ENCODE assay signal across 27 cellular contexts in the genomic region with DNA sequence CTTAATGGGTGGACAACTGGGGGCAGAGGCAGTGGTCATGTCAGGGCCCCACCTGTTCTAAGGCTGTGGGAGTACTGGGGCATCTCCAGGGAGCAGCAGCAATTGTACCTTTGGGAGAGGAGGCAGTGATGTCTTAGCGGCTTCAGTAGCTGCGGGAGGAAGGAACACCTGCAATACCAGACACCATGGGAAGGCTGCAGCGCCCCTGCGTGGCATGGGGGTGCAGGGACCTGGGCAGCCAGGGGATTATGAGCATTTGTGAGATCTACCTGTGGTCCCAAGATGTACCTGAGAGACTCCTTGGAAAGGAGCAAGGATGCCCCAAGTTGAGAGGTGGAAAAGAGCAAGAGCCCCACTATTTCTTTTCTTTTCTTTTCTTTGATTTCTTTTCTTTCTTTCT.
DNase-seq lines count a peak whose midpoint lies in the region; ATAC-seq and TF ChIP-seq lines count a peak whose summit lies in the region.
"Had no signal": no experiment of that assay in that cellular context is flagged by ENCODE, and none has a peak within 500 bp of the region (broad histone marks: within the 10 kb centered on the region; RNA-seq: fewer than 3 reads in every experiment).

No MANE protein-coding gene starts in this region.

- H3K9ac ChIP-seq in SK-N-SH, result no peak overlapping the region
- H3K9ac ChIP-seq in neuronal stem cell (ENCODE audit: low read depth, low read length, poor library complexity), result no peak overlapping the region

- POLR2A ChIA-PET in SK-N-SH (lab: Yijun Ruan, JAX), result no interaction called here
- POLR2A ChIA-PET in Panc1 (lab: Charles Lee), result no interaction called here

- H3K27ac ChIP-seq in SK-N-SH (ENCODE audit: low read depth in 2 of 2, low read length in 1 of 2) (no peak overlapping the region), GM23338 (ENCODE audit: low read depth) (no peak overlapping the region), Panc1 (ENCODE audit: low read length) (no peak overlapping the region), neuronal stem cell (replicated peaks; ENCODE audit: low read length) (no peak overlapping the region)
- H3K27ac ChIP-seq: cardiac muscle cell, colonic mucosa, lower lobe of right lung, SJCRH30 had no signal

- H3F3A ChIP-seq in SK-N-SH (replicated peaks; ENCODE audit: insufficient read depth), result no peaks in the 10 kb centered on the region
- H3F3A ChIP-seq in GM23338 (replicated peaks; ENCODE audit: low read depth), result no peaks in the 10 kb centered on the region

- H3K4me3 Mint-ChIP-seq in GM23338, result no peak overlapping the region
- H3K4me3 Mint-ChIP-seq: activated CD4-positive, alpha-beta memory T cell treated with anti-CD3 and anti-CD28 coated beads for 36 hours; activated naive CD4-positive, alpha-beta T cell treated with anti-CD3 and anti-CD28 coated beads, Interleukin-2, amount 50 U/mL, for 24 hours; activated T-helper 17 cell treated with anti-CD3 and anti-CD28 coated beads, Interleukin-2, amount 50 U/mL, for 72 hours; natural killer cell; stimulated activated naive CD8-positive, alpha-beta T cell treated with anti-CD3 and anti-CD28 coated beads, Interleukin-15, amount 100 ng/mL, for 72 hours had no signal

- H2AFZ ChIP-seq in SK-N-SH (ENCODE audit: low read depth) (no peak overlapping the region), GM23338 (no peak overlapping the region), neuronal stem cell (ENCODE audit: low read length) (no peak overlapping the region)

- no peak overlapping the region for H2BK15ac ChIP-seq in neuronal stem cell (ENCODE audit: low read length)

- H3K4me1 Mint-ChIP-seq in GM23338, result peaks cover 30% of the 10 kb centered on the region
- H3K4me1 Mint-ChIP-seq: activated naive CD4-positive, alpha-beta T cell treated with anti-CD3 and anti-CD28 coated beads, Interleukin-2, amount 50 U/mL, for 24 hours; activated T-helper 17 cell treated with anti-CD3 and anti-CD28 coated beads, Interleukin-2, amount 50 U/mL, for 72 hours; natural killer cell; stimulated activated naive CD8-positive, alpha-beta T cell treated with anti-CD3 and anti-CD28 coated beads, Interleukin-15, amount 100 ng/mL, for 72 hours had no signal

- no peak overlapping the region for H2BK5ac ChIP-seq in neuronal stem cell (ENCODE audit: low read length)

- no peak overlapping the region for H2BK120ac ChIP-seq in neuronal stem cell (ENCODE audit: low read depth, low read length)

- no peak overlapping the region for H3K4ac ChIP-seq in neuronal stem cell (ENCODE audit: low read length)

- TF ChIP-seq EP300 in SK-N-SH (IDR thresholded peaks at IDR 0.05; ENCODE audit: borderline replicate concordance in 1 of 2, low read depth in 1 of 2, low read length in 1 of 2), result no peak

- BruUV-seq in Panc1 (replicated peaks; lab: Mats Ljungman, UMichigan), result no TSS peak

- peak; percentile 27; the same call in 1 of the 2 replicates for TF ChIP-seq CTCF in SK-N-SH (IDR thresholded peaks at IDR 0.05)
- peak; percentile 50 to 85 for TF ChIP-seq CTCF in GM23338 (conservative IDR thresholded peaks at IDR 0.05; ENCODE audit: low read depth in 2 of 2)
- TF ChIP-seq CTCF in Panc1 (IDR thresholded peaks at IDR 0.05), result peak; percentile 25; the same call in 1 of the 2 replicates

- H3K4me2 ChIP-seq in SK-N-SH (no peak overlapping the region), GM23338 (no peak overlapping the region), neuronal stem cell (ENCODE audit: insufficient read depth, low read length, poor library complexity, severe bottlenecking) (no peak overlapping the region)

- DNase-seq in SK-N-SH, result no peak
- peak; percentile 60 for DNase-seq in GM23338 (ENCODE audit: low spot score)
- no peak for DNase-seq in Panc1 (ENCODE audit: low read depth, low spot score)
- DNase-seq in neuronal stem cell (ENCODE audit: low spot score), result no peak
- no peak for DNase-seq in ureter (ENCODE audit: low spot score)
- DNase-seq: activated CD4-positive, alpha-beta memory T cell treated with anti-CD3 and anti-CD28 coated beads for 36 hours; colonic mucosa; DMS79 treated with DMSO at 0.1 percent for 48 hours; effector CD8-positive, alpha-beta T cell; glutamatergic neuron; KBM-7; lower lobe of right lung; natural killer cell; NCI-H1417; NCI-H446; SJCRH30; stimulated activated naive CD8-positive, alpha-beta T cell treated with anti-CD3 and anti-CD28 coated beads, Interleukin-15, amount 100 ng/mL, for 72 hours; T-helper 1 cell; thyroid gland had no signal

- ATAC-seq in SK-N-SH treated with all-trans-retinoic acid at 6 μM for 48 hours (no peak), GM23338 (peak; percentile 80), Panc1 (no peak), GM18873 (IDR thresholded peaks at IDR 0.05; ENCODE audit: low FRiP score, unreplicated experiment) (no peak), HG02970 (IDR thresholded peaks at IDR 0.05; ENCODE audit: low FRiP score, unreplicated experiment) (no peak)
- ATAC-seq: activated T-helper 17 cell treated with anti-CD3 and anti-CD28 coated beads, Interleukin-2, amount 50 U/mL, for 72 hours; lower lobe of right lung; natural killer cell; stimulated activated naive CD8-positive, alpha-beta T cell treated with anti-CD3 and anti-CD28 coated beads, Interleukin-15, amount 100 ng/mL, for 72 hours had no signal

- in situ Hi-C loops in Panc1 (cut with HindIII; ENCODE audit: low pct_unique_long_range_greater_than_20kb, low sequenced_read_pairs), result no loop called here

- intact Hi-C loops in Panc1 (cut with micrococcal nuclease; ENCODE audit: unreplicated experiment), result loop anchor here (10.0 kb wide), 1 partner anchor 161 kb away; no protein-coding TSS in a partner anchor

- H3K9me3 Mint-ChIP-seq in GM23338, result peaks cover 35% of the 10 kb centered on the region
- H3K9me3 Mint-ChIP-seq: activated naive CD4-positive, alpha-beta T cell treated with anti-CD3 and anti-CD28 coated beads, Interleukin-2, amount 50 U/mL, for 24 hours; activated T-helper 17 cell treated with anti-CD3 and anti-CD28 coated beads, Interleukin-2, amount 50 U/mL, for 72 hours; natural killer cell had no signal

- H3K27me3 ChIP-seq in SK-N-SH (ENCODE audit: insufficient read depth), result no peaks in the 10 kb centered on the region
- H3K27me3 ChIP-seq in GM23338 (ENCODE audit: insufficient read depth), result no peaks in the 10 kb centered on the region
- peaks cover 3% of the 10 kb centered on the region; the same call in 1 of the 2 replicates for H3K27me3 ChIP-seq in Panc1 (ENCODE audit: control insufficient read depth, insufficient read depth, low read length)
- H3K27me3 ChIP-seq in neuronal stem cell (ENCODE audit: control insufficient read depth in 3 of 3, insufficient read depth in 3 of 3, low read depth in 1 of 3, low read length in 3 of 3), result no peaks in the 10 kb centered on the region
- H3K27me3 ChIP-seq: cardiac muscle cell, colonic mucosa, SJCRH30, thyroid gland had no signal

- H4K8ac ChIP-seq in neuronal stem cell (ENCODE audit: low read depth, low read length), result no peak overlapping the region

- WGBS in SK-N-SH (ENCODE audit: low lambda C conversion rate), result 55% methylated on average over 4 of the region's 4 CpGs
- no CpG with 5 or more reads among the region's 4 CpGs for WGBS in neuronal stem cell (ENCODE audit: extremely low coverage in 2 of 2, insufficient read length in 2 of 2, insufficient replicate concordance in 1 of 2), 2 donors

- no peak overlapping the region for H3K27ac Mint-ChIP-seq in GM23338
- H3K27ac Mint-ChIP-seq: activated CD4-positive, alpha-beta memory T cell treated with anti-CD3 and anti-CD28 coated beads for 36 hours; activated naive CD4-positive, alpha-beta T cell treated with anti-CD3 and anti-CD28 coated beads, Interleukin-2, amount 50 U/mL, for 24 hours; activated T-helper 17 cell treated with anti-CD3 and anti-CD28 coated beads, Interleukin-2, amount 50 U/mL, for 72 hours; natural killer cell; stimulated activated naive CD8-positive, alpha-beta T cell treated with anti-CD3 and anti-CD28 coated beads, Interleukin-15, amount 100 ng/mL, for 72 hours had no signal

- H3K9me2 ChIP-seq in SK-N-SH, result no peaks in the 10 kb centered on the region
- no peaks in the 10 kb centered on the region for H3K9me2 ChIP-seq in GM23338 (ENCODE audit: insufficient read depth)

- H3K36me3 Mint-ChIP-seq in GM23338 (ENCODE audit: low read depth), result peaks cover 26% of the 10 kb centered on the region
- H3K36me3 Mint-ChIP-seq: activated CD4-positive, alpha-beta memory T cell treated with anti-CD3 and anti-CD28 coated beads for 36 hours; activated naive CD4-positive, alpha-beta T cell treated with anti-CD3 and anti-CD28 coated beads, Interleukin-2, amount 50 U/mL, for 24 hours; natural killer cell had no signal

- H3K36me3 ChIP-seq in SK-N-SH (replicated peaks in 1 of 2; ENCODE audit: control insufficient read depth in 1 of 2, insufficient read depth in 2 of 2, low read length in 1 of 2), result no peaks in the 10 kb centered on the region
- no peaks in the 10 kb centered on the region for H3K36me3 ChIP-seq in GM23338 (ENCODE audit: insufficient read depth)
- no peaks in the 10 kb centered on the region for H3K36me3 ChIP-seq in Panc1 (ENCODE audit: control insufficient read depth, insufficient read depth, low read length)
- no peaks in the 10 kb centered on the region for H3K36me3 ChIP-seq in neuronal stem cell (replicated peaks in 1 of 2; ENCODE audit: control insufficient read depth in 2 of 2, insufficient read depth in 2 of 2, low read length in 2 of 2)
- H3K36me3 ChIP-seq: cardiac muscle cell, colonic mucosa, HAP-1, lower lobe of right lung, SJCRH30, thyroid gland had no signal

- no peak overlapping the region for H3K23ac ChIP-seq in neuronal stem cell (ENCODE audit: low read depth, low read length, poor library complexity)

- CTCF ChIA-PET in SK-N-SH (lab: Yijun Ruan, JAX) (no interaction called here), Panc1 (lab: Charles Lee) (interaction anchor here (0.7 kb wide), 1 partner anchor 134 kb away, joined by 7 read pairs; no protein-coding TSS in a partner anchor)

- H3K4me1 ChIP-seq in SK-N-SH (ENCODE audit: control insufficient read depth in 1 of 2, insufficient read depth in 2 of 2, low read depth in 1 of 2, low read length in 1 of 2) (no peaks in the 10 kb centered on the region; a peak in 1 of 4 replicates), GM23338 (ENCODE audit: insufficient read depth) (peaks cover 13% of the 10 kb centered on the region), Panc1 (ENCODE audit: control insufficient read depth, insufficient read depth, low read length) (no peaks in the 10 kb centered on the region), neuronal stem cell (ENCODE audit: control insufficient read depth in 2 of 2, insufficient read depth in 1 of 2, low read depth in 1 of 2, low read length in 2 of 2) (no peaks in the 10 kb centered on the region)
- H3K4me1 ChIP-seq: colonic mucosa, HAP-1, lower lobe of right lung, SJCRH30 had no signal

- H2BK12ac ChIP-seq in neuronal stem cell (ENCODE audit: low read length), result no peak overlapping the region

- peaks cover 5% of the 10 kb centered on the region for H3K27me3 Mint-ChIP-seq in GM23338 (ENCODE audit: insufficient read depth, low read depth, poor library complexity)

- H3K9me3 ChIP-seq in SK-N-SH, result no peaks in the 10 kb centered on the region
- H3K9me3 ChIP-seq in Panc1 (ENCODE audit: control insufficient read depth, insufficient read depth, low read depth, low read length), result no peaks in the 10 kb centered on the region
- H3K9me3 ChIP-seq in neuronal stem cell (replicated peaks in 1 of 2; ENCODE audit: control insufficient read depth in 2 of 2, insufficient read depth in 1 of 2, low read depth in 1 of 2, low read length in 2 of 2), result no peaks in the 10 kb centered on the region
- H3K9me3 ChIP-seq: colonic mucosa, HAP-1, lower lobe of right lung, SJCRH30, thyroid gland had no signal

- H3K14ac ChIP-seq in neuronal stem cell (ENCODE audit: low read length), result peak overlapping the region; percentile 31

- H4K20me1 ChIP-seq in SK-N-SH (ENCODE audit: insufficient read depth), result no peaks in the 10 kb centered on the region
- no peaks in the 10 kb centered on the region for H4K20me1 ChIP-seq in GM23338 (replicated peaks; ENCODE audit: insufficient read depth)

- H2AK5ac ChIP-seq in neuronal stem cell (ENCODE audit: low read depth, low read length), result no peak overlapping the region

- no peak overlapping the region for H4K91ac ChIP-seq in neuronal stem cell (ENCODE audit: low read depth, low read length, poor library complexity)

- TF ChIP-seq RAD21 in SK-N-SH (IDR thresholded peaks at IDR 0.05; ENCODE audit: low read length), result no peak

- H3K79me2 ChIP-seq in SK-N-SH (ENCODE audit: insufficient read depth), result no peaks in the 10 kb centered on the region
- no peaks in the 10 kb centered on the region for H3K79me2 ChIP-seq in GM23338 (replicated peaks; ENCODE audit: insufficient read depth)

- no peaks in the 10 kb centered on the region for H3K79me1 ChIP-seq in neuronal stem cell (ENCODE audit: low read depth, low read length)

- no peak overlapping the region for H3K18ac ChIP-seq in neuronal stem cell (ENCODE audit: low read length)

- no peak overlapping the region for H3K4me3 ChIP-seq in SK-N-SH (ENCODE audit: low read depth in 2 of 2, low read length in 1 of 2)
- H3K4me3 ChIP-seq in GM23338, result no peak overlapping the region
- no peak overlapping the region for H3K4me3 ChIP-seq in Panc1 (ENCODE audit: low read depth in 2 of 2, low read length in 2 of 2)
- H3K4me3 ChIP-seq in neuronal stem cell (ENCODE audit: low read length in 2 of 2), result no peak overlapping the region
- H3K4me3 ChIP-seq: cardiac muscle cell, colonic mucosa, HAP-1, lower lobe of right lung, SJCRH30, skin epidermis, thyroid gland had no signal
